Comparison of ENCODE assay signal across 9 cellular contexts in the genomic region with DNA sequence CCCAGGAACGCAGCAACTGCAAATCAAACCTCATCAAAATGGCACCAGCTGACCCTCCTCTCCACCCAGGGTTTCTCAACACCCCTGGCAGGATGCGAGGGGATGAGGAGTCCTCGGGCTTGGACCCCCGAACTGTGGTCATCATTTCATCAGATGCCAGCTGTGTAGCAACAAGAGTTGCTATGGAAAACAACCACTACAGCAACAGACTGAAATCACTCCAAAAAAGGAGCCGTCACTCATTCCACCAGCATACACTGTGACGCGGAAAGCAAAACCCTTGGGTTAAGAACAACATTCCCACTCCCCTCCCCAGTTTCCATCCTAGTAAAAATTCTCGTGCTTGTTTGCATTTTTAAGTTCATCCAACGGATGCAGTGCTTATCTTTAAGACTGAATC. TPM values are rescaled to one million over a fixed set of nuclear protein-coding genes. Genes with fewer than 3 reads are reported as not detected.
A peak's percentile ranks its signal among the peaks of the same experiment; 100 is the strongest.
DNase-seq lines count a peak whose midpoint lies in the region; ATAC-seq and TF ChIP-seq lines count a peak whose summit lies in the region.
"Had no signal": no experiment of that assay in that cellular context is flagged by ENCODE, and none has a peak within 500 bp of the region (broad histone marks: within the 10 kb centered on the region; RNA-seq: fewer than 3 reads in every experiment).

No MANE protein-coding gene starts in this region.

- H4K20me1 ChIP-seq in mammary epithelial cell (ENCODE audit: insufficient read depth, low read length) = no peaks in the 10 kb centered on the region

- dilution Hi-C loops in mammary epithelial cell (cut with HindIII; ENCODE audit: low sequenced_read_pairs) = loop anchor here (5.0 kb wide), 1 partner anchor 44 kb away; no protein-coding TSS in a partner anchor

- H3K36me3 Mint-ChIP-seq in CD4-positive, alpha-beta memory T cell = peaks cover 26 to 33% of the 10 kb centered on the region in 2 donors

- no peak for DNase-seq in breast epithelium (ENCODE audit: low spot score in 2 of 2)
- no peak for DNase-seq in mammary epithelial cell
- DNase-seq in medulla oblongata (ENCODE audit: extremely low spot score) = no peak
- DNase-seq in CD4-positive, alpha-beta memory T cell = no peak
- DNase-seq: islet precursor cell had no signal

- WGBS in mammary epithelial cell (ENCODE audit: low coverage, missing lambda C conversion rate) = 91% methylated on average over 7 of the region's 9 CpGs
- 21% methylated on average over 9 of the region's 9 CpGs for WGBS in urinary bladder

- CTCF ChIA-PET in mammary epithelial cell (lab: Charles Lee; ENCODE audit: low non-redundant PET) = no interaction called here
- CTCF ChIA-PET in CD4-positive, alpha-beta memory T cell (lab: Charles Lee; ENCODE audit: partially characterized antibody) = no interaction called here

- H3K9ac ChIP-seq in mammary epithelial cell (ENCODE audit: insufficient read depth, low read length) = no peak overlapping the region
- no peak overlapping the region for H3K9ac ChIP-seq in duodenal mucosa (ENCODE audit: low read depth in 1 of 2, low read length in 2 of 2)
- H3K9ac ChIP-seq in muscle layer of colon (ENCODE audit: low read length) = no peak overlapping the region

- POLR2A ChIA-PET in CD4-positive, alpha-beta memory T cell (lab: Charles Lee; ENCODE audit: partially characterized antibody) = no interaction called here

- BruUV-seq in mammary epithelial cell (replicated peaks; lab: Mats Ljungman, UMichigan) = no TSS peak

- no peak overlapping the region for H3K4me3 Mint-ChIP-seq in CD4-positive, alpha-beta memory T cell

- no peak for TF ChIP-seq CTCF in breast epithelium (IDR thresholded peaks at IDR 0.05)
- TF ChIP-seq CTCF in mammary epithelial cell (conservative IDR thresholded peaks at IDR 0.05 in 1 of 2, IDR thresholded peaks at IDR 0.05 in 1 of 2; ENCODE audit: extremely low read depth in 1 of 2, insufficient read depth in 1 of 2, low read depth in 1 of 2, low read length in 2 of 2) = no peak

- in situ Hi-C loops in mammary epithelial cell (cut with MboI; ENCODE audit: low sequenced_read_pairs in 2 of 2) = no loop called here

- no peak overlapping the region for H2AFZ ChIP-seq in mammary epithelial cell (ENCODE audit: low read depth, low read length)

- no peak overlapping the region for H3K4me2 ChIP-seq in mammary epithelial cell (ENCODE audit: insufficient read depth, low read depth, low read length)

- intact Hi-C loops in breast epithelium (cut with DNase I; ENCODE audit: low total_unique reads) (loop anchor here (5.0 kb wide), 1 partner anchor 296 kb away; no protein-coding TSS in a partner anchor), mammary epithelial cell (cut with micrococcal nuclease) (loop anchor here (5.0 kb wide), 1 partner anchor 1059 kb away; the partner anchor contains the start of gene RAF1)
- intact Hi-C loops in CD4-positive, alpha-beta memory T cell (cut with micrococcal nuclease) = no loop called here

- no peak for ATAC-seq in HG02840 (IDR thresholded peaks at IDR 0.05; ENCODE audit: low FRiP score, unreplicated experiment)

- TF ChIP-seq POLR2A in breast epithelium (IDR thresholded peaks at IDR 0.05) = no peak

- H3K4me1 ChIP-seq in breast epithelium (peaks cover 7 to 10% of the 10 kb centered on the region in 2 donors), mammary epithelial cell (ENCODE audit: insufficient read depth, low read length) (peaks cover 40% of the 10 kb centered on the region), duodenal mucosa (ENCODE audit: control insufficient read depth in 1 of 2, insufficient read depth in 2 of 2, low read length in 2 of 2) (peaks cover 16 to 29% of the 10 kb centered on the region in 2 donors), muscle layer of colon (ENCODE audit: insufficient read depth, low read length) (peaks cover 79% of the 10 kb centered on the region), urinary bladder (ENCODE audit: insufficient read depth) (no peaks in the 10 kb centered on the region)
- H3K4me1 ChIP-seq in CD4-positive, alpha-beta memory T cell (ENCODE audit: insufficient read depth, low read length) = no peaks in the 10 kb centered on the region

- no peaks in the 10 kb centered on the region for H3K9me3 ChIP-seq in breast epithelium
- H3K9me3 ChIP-seq in mammary epithelial cell (replicated peaks; ENCODE audit: insufficient read depth, low read length) = no peaks in the 10 kb centered on the region
- no peaks in the 10 kb centered on the region for H3K9me3 ChIP-seq in duodenal mucosa (ENCODE audit: control insufficient read depth in 1 of 2, low read length in 2 of 2)
- H3K9me3 ChIP-seq in muscle layer of colon (ENCODE audit: low read length) = no peaks in the 10 kb centered on the region
- no peaks in the 10 kb centered on the region for H3K9me3 ChIP-seq in CD4-positive, alpha-beta memory T cell (ENCODE audit: control insufficient read depth in 1 of 2, low read length in 2 of 2)

- H3K4me1 Mint-ChIP-seq in CD4-positive, alpha-beta memory T cell = peaks cover 12 to 21% (median 17%) of the 10 kb centered on the region in 4 donors

- no peak overlapping the region for H3K4me3 ChIP-seq in breast epithelium
- no peak overlapping the region for H3K4me3 ChIP-seq in mammary epithelial cell (replicated peaks in 1 of 3; ENCODE audit: insufficient read depth in 1 of 3, low read depth in 2 of 3, low read length in 3 of 3)
- H3K4me3 ChIP-seq in duodenal mucosa (ENCODE audit: low read depth in 1 of 2, low read length in 2 of 2) = no peak overlapping the region
- no peak overlapping the region for H3K4me3 ChIP-seq in muscle layer of colon (ENCODE audit: low read depth in 1 of 2, low read length in 2 of 2)
- no peak overlapping the region for H3K4me3 ChIP-seq in urinary bladder (ENCODE audit: low read depth, low read length)
- no peak overlapping the region for H3K4me3 ChIP-seq in CD4-positive, alpha-beta memory T cell (ENCODE audit: low read length in 2 of 2)

- peak overlapping the region; percentile 89 to 91 for H3K27ac ChIP-seq in breast epithelium
- H3K27ac ChIP-seq in mammary epithelial cell (ENCODE audit: insufficient read depth, low read depth, low read length) = no peak overlapping the region
- peak overlapping the region; percentile 65 for H3K27ac ChIP-seq in duodenal mucosa (ENCODE audit: low read depth, low read length)
- H3K27ac ChIP-seq in muscle layer of colon (ENCODE audit: low read depth, low read length) = peak overlapping the region; percentile 53
- peak overlapping the region; percentile 35 for H3K27ac ChIP-seq in urinary bladder (ENCODE audit: low read depth)
- no peak overlapping the region for H3K27ac ChIP-seq in CD4-positive, alpha-beta memory T cell (ENCODE audit: low read depth, low read length)

- H3K27me3 ChIP-seq in breast epithelium (no peaks in the 10 kb centered on the region), mammary epithelial cell (ENCODE audit: insufficient read depth, low read length) (no peaks in the 10 kb centered on the region), duodenal mucosa (ENCODE audit: control insufficient read depth in 1 of 2, insufficient read depth in 2 of 2, low read length in 2 of 2) (no peaks in the 10 kb centered on the region), muscle layer of colon (ENCODE audit: control insufficient read depth in 1 of 2, insufficient read depth in 2 of 2, low read length in 2 of 2) (no peaks in the 10 kb centered on the region)
- no peaks in the 10 kb centered on the region for H3K27me3 ChIP-seq in CD4-positive, alpha-beta memory T cell (ENCODE audit: insufficient read depth, low read length)

- H3K36me3 ChIP-seq in breast epithelium (no peaks in the 10 kb centered on the region), mammary epithelial cell (ENCODE audit: insufficient read depth, low read length) (no peaks in the 10 kb centered on the region), duodenal mucosa (ENCODE audit: control insufficient read depth in 1 of 2, insufficient read depth in 2 of 2, low read length in 2 of 2) (peaks cover 0 to 9% of the 10 kb centered on the region in 2 donors), muscle layer of colon (ENCODE audit: insufficient read depth, low read length) (peaks cover 8% of the 10 kb centered on the region), urinary bladder (ENCODE audit: insufficient read depth) (no peaks in the 10 kb centered on the region)
- peaks cover 13% of the 10 kb centered on the region for H3K36me3 ChIP-seq in CD4-positive, alpha-beta memory T cell (ENCODE audit: insufficient read depth, low read length)

- H3K9me3 Mint-ChIP-seq in CD4-positive, alpha-beta memory T cell = no peaks in the 10 kb centered on the region

- no peak overlapping the region for H3K27ac Mint-ChIP-seq in CD4-positive, alpha-beta memory T cell

- H3K27me3 Mint-ChIP-seq in CD4-positive, alpha-beta memory T cell = no peaks in the 10 kb centered on the region

- peaks cover 74% of the 10 kb centered on the region for H3K79me2 ChIP-seq in mammary epithelial cell (ENCODE audit: insufficient read depth, low read length)

RNA-seq across cellular contexts. Expression of gene VGLL4, which starts 40.1 kb away (rescaled TPM):
- 10 to 100 TPM; 48.0 to 90.0 (median 68.5) TPM for total RNA-seq in breast epithelium
- total RNA-seq in mammary epithelial cell = 10 to 100 TPM; 30.8 to 77.3 TPM
- polyA plus RNA-seq in mammary epithelial cell = 31.3 TPM
- 46.0 TPM for polyA minus RNA-seq in mammary epithelial cell
- 77.1 TPM for total RNA-seq in urinary bladder
- polyA plus RNA-seq in urinary bladder = 42.3 TPM
- 10 to 100 TPM; 29.2 to 30.3 TPM for total RNA-seq in CD4-positive, alpha-beta memory T cell
- polyA plus RNA-seq in CD4-positive, alpha-beta memory T cell = 10 to 100 TPM; 15.1 to 21.9 TPM

Comparison
In these comparisons a context has a peak if more than half of its experiments do, and no peak if none do; other contexts are left out.
1. H3K27ac ChIP-seq: peak in breast epithelium (2 of 2), duodenal mucosa (single experiment), muscle layer of colon (single experiment) and urinary bladder (single experiment); none in mammary epithelial cell (single experiment) and CD4-positive, alpha-beta memory T cell (single experiment).